ENCODE assay signal across 8 cellular contexts in the genomic region with DNA sequence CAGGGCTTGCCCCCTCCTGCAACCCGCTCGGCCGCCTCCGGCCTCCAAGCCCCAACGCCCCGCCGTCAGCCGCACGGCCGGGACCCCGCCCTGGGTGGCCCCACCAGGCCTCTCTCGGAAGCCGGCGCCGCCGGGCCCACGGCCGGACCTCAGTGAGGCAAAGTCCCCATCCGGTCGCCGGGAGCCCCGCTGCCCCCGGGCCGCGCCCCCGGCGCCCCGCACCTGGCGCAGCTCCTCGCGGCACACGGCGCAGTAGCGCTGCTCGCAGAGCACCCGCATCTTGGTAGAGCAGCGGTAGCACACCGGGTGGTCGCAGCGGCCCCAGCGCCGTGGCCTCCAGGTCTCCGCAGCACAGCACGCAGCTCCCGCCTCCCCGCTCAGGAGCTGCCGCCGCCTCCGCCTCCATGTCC. TPM values are rescaled to one million over a fixed set of nuclear protein-coding genes. Genes with fewer than 3 reads are reported as not detected.
DNase-seq lines count a peak whose midpoint lies in the region; ATAC-seq and TF ChIP-seq lines count a peak whose summit lies in the region.

No MANE protein-coding gene starts in this region.

- H3K4me3 Mint-ChIP-seq in T-helper 1 cell treated with Interleukin-12 subunit alpha and Interleukin-12 subunit beta and Interleukin-4 antibody, amounts not matched to agents 30 μg/mL and 1 μg/mL, for 36 hours, result peak overlapping the region; percentile 84
- peak overlapping the region; percentile 84 for H3K4me3 Mint-ChIP-seq in activated CD8-positive, alpha-beta T cell treated with anti-CD3 and anti-CD28 coated beads, Interleukin-2, amount 10 ng/mL, durations not matched to agents 7 days and 5 days
- H3K4me3 Mint-ChIP-seq in stimulated activated effector memory CD8-positive, alpha-beta T cell treated with anti-CD3 and anti-CD28 coated beads, Interleukin-12 subunit alpha, Interleukin-12 subunit beta, amount 100 ng/mL, for 72 hours, result peak overlapping the region; percentile 87

- H3K27ac ChIP-seq in right atrium auricular region, result peak overlapping the region; percentile 84 to 91

- H3K4me1 ChIP-seq in right atrium auricular region, result peaks cover 0 to 58% of the 10 kb centered on the region in 2 donors

- no peaks in the 10 kb centered on the region for H3K27me3 ChIP-seq in right atrium auricular region

- peak; percentile 29 for ATAC-seq in HG03095 (IDR thresholded peaks at IDR 0.05; ENCODE audit: unreplicated experiment)
- ATAC-seq in activated CD8-positive, alpha-beta T cell treated with anti-CD3 and anti-CD28 coated beads, Interleukin-2, amount 10 ng/mL, durations not matched to agents 7 days and 5 days, result peak; percentile 59
- ATAC-seq in stimulated activated effector memory CD8-positive, alpha-beta T cell treated with anti-CD3 and anti-CD28 coated beads, Interleukin-12 subunit alpha, Interleukin-12 subunit beta, amount 100 ng/mL, for 72 hours, result peak; percentile 58

- H3K4me1 Mint-ChIP-seq in T-helper 1 cell treated with Interleukin-12 subunit alpha and Interleukin-12 subunit beta and Interleukin-4 antibody, amounts not matched to agents 30 μg/mL and 1 μg/mL, for 36 hours (ENCODE audit: low read depth), result peaks cover 26% of the 10 kb centered on the region
- peaks cover 37% of the 10 kb centered on the region for H3K4me1 Mint-ChIP-seq in activated CD8-positive, alpha-beta T cell treated with anti-CD3 and anti-CD28 coated beads, Interleukin-2, amount 10 ng/mL, durations not matched to agents 7 days and 5 days (ENCODE audit: low read depth)
- peaks cover 45% of the 10 kb centered on the region for H3K4me1 Mint-ChIP-seq in stimulated activated effector memory CD8-positive, alpha-beta T cell treated with anti-CD3 and anti-CD28 coated beads, Interleukin-12 subunit alpha, Interleukin-12 subunit beta, amount 100 ng/mL, for 72 hours

- no peaks in the 10 kb centered on the region for H3K36me3 ChIP-seq in right atrium auricular region

- H3K4me3 ChIP-seq in right atrium auricular region, result peak overlapping the region; percentile 92 to 99

- no peak for TF ChIP-seq CTCF in right atrium auricular region (IDR thresholded peaks at IDR 0.05)

- H3K9me3 Mint-ChIP-seq in T-helper 1 cell treated with Interleukin-12 subunit alpha and Interleukin-12 subunit beta and Interleukin-4 antibody, amounts not matched to agents 30 μg/mL and 1 μg/mL, for 36 hours, result no peaks in the 10 kb centered on the region
- H3K9me3 Mint-ChIP-seq in activated CD8-positive, alpha-beta T cell treated with anti-CD3 and anti-CD28 coated beads, Interleukin-2, amount 10 ng/mL, durations not matched to agents 7 days and 5 days (ENCODE audit: insufficient read depth), result no peaks in the 10 kb centered on the region
- H3K9me3 Mint-ChIP-seq in stimulated activated effector memory CD8-positive, alpha-beta T cell treated with anti-CD3 and anti-CD28 coated beads, Interleukin-12 subunit alpha, Interleukin-12 subunit beta, amount 100 ng/mL, for 72 hours, result no peaks in the 10 kb centered on the region

- H3K9me3 ChIP-seq in right atrium auricular region, result no peaks in the 10 kb centered on the region

- H3K36me3 Mint-ChIP-seq in T-helper 1 cell treated with Interleukin-12 subunit alpha and Interleukin-12 subunit beta and Interleukin-4 antibody, amounts not matched to agents 30 μg/mL and 1 μg/mL, for 36 hours (ENCODE audit: low read depth), result peaks cover 11% of the 10 kb centered on the region
- peaks cover 26% of the 10 kb centered on the region for H3K36me3 Mint-ChIP-seq in activated CD8-positive, alpha-beta T cell treated with anti-CD3 and anti-CD28 coated beads, Interleukin-2, amount 10 ng/mL, durations not matched to agents 7 days and 5 days (ENCODE audit: low read depth)
- H3K36me3 Mint-ChIP-seq in stimulated activated effector memory CD8-positive, alpha-beta T cell treated with anti-CD3 and anti-CD28 coated beads, Interleukin-12 subunit alpha, Interleukin-12 subunit beta, amount 100 ng/mL, for 72 hours, result peaks cover 33% of the 10 kb centered on the region

- no peak overlapping the region for H3K27ac Mint-ChIP-seq in T-helper 1 cell treated with Interleukin-12 subunit alpha and Interleukin-12 subunit beta and Interleukin-4 antibody, amounts not matched to agents 30 μg/mL and 1 μg/mL, for 36 hours
- peak overlapping the region; percentile 88 for H3K27ac Mint-ChIP-seq in activated CD8-positive, alpha-beta T cell treated with anti-CD3 and anti-CD28 coated beads, Interleukin-2, amount 10 ng/mL, durations not matched to agents 7 days and 5 days
- H3K27ac Mint-ChIP-seq in stimulated activated effector memory CD8-positive, alpha-beta T cell treated with anti-CD3 and anti-CD28 coated beads, Interleukin-12 subunit alpha, Interleukin-12 subunit beta, amount 100 ng/mL, for 72 hours, result peak overlapping the region; percentile 93

- CTCF ChIA-PET in activated CD8-positive, alpha-beta T cell treated with anti-CD3 and anti-CD28 coated beads, Interleukin-2, amount 10 ng/mL, durations not matched to agents 7 days and 5 days (lab: Charles Lee), result interaction anchor here (0.7 to 2.5 kb wide), 3 partner anchors 13 to 142 kb away, joined by 3 to 12 read pairs (median 3); no protein-coding TSS in a partner anchor

- H3K27me3 Mint-ChIP-seq in T-helper 1 cell treated with Interleukin-12 subunit alpha and Interleukin-12 subunit beta and Interleukin-4 antibody, amounts not matched to agents 30 μg/mL and 1 μg/mL, for 36 hours (ENCODE audit: low read depth), result no peaks in the 10 kb centered on the region
- H3K27me3 Mint-ChIP-seq in activated CD8-positive, alpha-beta T cell treated with anti-CD3 and anti-CD28 coated beads, Interleukin-2, amount 10 ng/mL, durations not matched to agents 7 days and 5 days (ENCODE audit: low read depth), result no peaks in the 10 kb centered on the region

- POLR2A ChIA-PET in activated CD8-positive, alpha-beta T cell treated with anti-CD3 and anti-CD28 coated beads, Interleukin-2, amount 10 ng/mL, durations not matched to agents 7 days and 5 days (lab: Charles Lee), result interaction anchor here (0.6 to 2.2 kb wide), 7 partner anchors 17 to 197 kb away, joined by 3 to 16 read pairs (median 4); partner anchors contain the start of genes NTHL1, TRAF7 and TSC2

- DNase-seq in T-helper 1 cell (no peak), right atrium auricular region (ENCODE audit: low spot score) (no peak), T-helper 9 cell (no peak), medulla oblongata (ENCODE audit: extremely low spot score) (no peak)
- DNase-seq in activated CD8-positive, alpha-beta T cell treated with anti-CD3 and anti-CD28 coated beads, Interleukin-2, amount 10 ng/mL, durations not matched to agents 7 days and 5 days, result peak; percentile 33
- DNase-seq in stimulated activated effector memory CD8-positive, alpha-beta T cell treated with anti-CD3 and anti-CD28 coated beads, Interleukin-12 subunit alpha, Interleukin-12 subunit beta, amount 100 ng/mL, for 72 hours (ENCODE audit: low spot score in 2 of 2), result no peak

RNA-seq across cellular contexts. Expression of gene ZNF598, which starts 0.3 kb away (rescaled TPM):
- 10 to 100 TPM; 75.1 to 75.9 TPM for total RNA-seq in activated CD8-positive, alpha-beta T cell treated with anti-CD3 and anti-CD28 coated beads, Interleukin-2, amount 10 ng/mL, durations not matched to agents 7 days and 5 days
- total RNA-seq in right atrium auricular region, result 10 to 100 TPM; 11.4 to 19.9 TPM

RNA-seq across cellular contexts. Expression of gene NPW, which starts 10.3 kb away (rescaled TPM):
- under 1 TPM in 1 of 2 experiments, not detected in 1; 0.73 TPM for total RNA-seq in activated CD8-positive, alpha-beta T cell treated with anti-CD3 and anti-CD28 coated beads, Interleukin-2, amount 10 ng/mL, durations not matched to agents 7 days and 5 days
- total RNA-seq in right atrium auricular region, result not detected

RNA-seq across cellular contexts. Expression of gene NHERF2, which starts 17.4 kb away (rescaled TPM):
- 1 to 10 TPM; 1.4 to 2.8 TPM for total RNA-seq in activated CD8-positive, alpha-beta T cell treated with anti-CD3 and anti-CD28 coated beads, Interleukin-2, amount 10 ng/mL, durations not matched to agents 7 days and 5 days
- 100 to 1,000 TPM; 187 to 213 TPM for total RNA-seq in right atrium auricular region

RNA-seq across cellular contexts. Expression of gene SYNGR3, which starts 19.5 kb away (rescaled TPM):
- 1 to 10 TPM; 2.6 to 3.4 TPM for total RNA-seq in activated CD8-positive, alpha-beta T cell treated with anti-CD3 and anti-CD28 coated beads, Interleukin-2, amount 10 ng/mL, durations not matched to agents 7 days and 5 days
- 1 to 10 TPM in 1 of 2 donors, under 1 TPM in 1; 0.52 to 2.1 TPM for total RNA-seq in right atrium auricular region

RNA-seq across cellular contexts. Expression of gene GFER, which starts 25.3 kb away (rescaled TPM):
- 10 to 100 TPM; 27.2 to 30.5 TPM for total RNA-seq in activated CD8-positive, alpha-beta T cell treated with anti-CD3 and anti-CD28 coated beads, Interleukin-2, amount 10 ng/mL, durations not matched to agents 7 days and 5 days
- total RNA-seq in right atrium auricular region, result 10 to 100 TPM; 11.9 to 12.6 TPM

Comparison
In these comparisons a context has a peak if more than half of its experiments do, and no peak if none do; other contexts are left out.
1. RNA of gene NHERF2, which starts 17.4 kb away (total RNA-seq): 187 to 213 TPM in right atrium auricular region; 1.4 to 2.8 TPM in activated CD8-positive, alpha-beta T cell treated with anti-CD3 and anti-CD28 coated beads, Interleukin-2, amount 10 ng/mL, durations not matched to agents 7 days and 5 days; every median in the first group is over 10 times any median in the second.
2. Peak in every context shown above with its lines, with median percentiles within 50 percentile points of each other: H3K4me3 Mint-ChIP-seq and ATAC-seq.